Comparison of ENCODE assay signal across 28 cellular contexts in genomic region chr13:32877491-32877890, GRCh38.
"Had no signal": no experiment of that assay in that cellular context is flagged by ENCODE, and none has a peak within 500 bp of the region (broad histone marks: within the 10 kb centered on the region; RNA-seq: fewer than 3 reads in every experiment).

No MANE protein-coding gene starts in this region.

- H3K4me1 Mint-ChIP-seq: memory B cell; neural crest cell; stimulated activated memory B cell treated with anti-CD40 and anti-IgM and Interleukin-4, amounts not matched to agents 10 μg/mL and 1 μg/mL and 100 μg/mL, for 72 hours had no signal

- FAIRE-seq: kidney, pancreas had no signal

- H3K27me3 Mint-ChIP-seq: naive thymus-derived CD4-positive, alpha-beta T cell; stimulated activated memory B cell treated with anti-CD40 and anti-IgM and Interleukin-4, amounts not matched to agents 10 μg/mL and 1 μg/mL and 100 μg/mL, for 72 hours; stimulated activated naive CD8-positive, alpha-beta T cell treated with anti-CD3 and anti-CD28 coated beads, Interleukin-15, amount 100 ng/mL, for 72 hours; type B pancreatic cell had no signal

- H3K27ac Mint-ChIP-seq: memory B cell; naive thymus-derived CD4-positive, alpha-beta T cell; natural killer cell treated with Interleukin-12 subunit alpha and Interleukin-12 subunit beta and Interleukin-15 and Interleukin-18, amount 100 ng/mL, for 72 hours; stimulated activated memory B cell treated with anti-CD40 and anti-IgM and Interleukin-4, amounts not matched to agents 10 μg/mL and 1 μg/mL and 100 μg/mL, for 72 hours; type B pancreatic cell had no signal

- H3K4me2 ChIP-seq: smooth muscle cell had no signal

- H3K36me3 ChIP-seq: left ventricle myocardium inferior, pancreas, prostate gland, tibial nerve, uterus had no signal

- H3K4me3 Mint-ChIP-seq: memory B cell; naive thymus-derived CD4-positive, alpha-beta T cell; natural killer cell treated with Interleukin-12 subunit alpha and Interleukin-12 subunit beta and Interleukin-15 and Interleukin-18, amount 100 ng/mL, for 72 hours; neural crest cell; stimulated activated memory B cell treated with anti-CD40 and anti-IgM and Interleukin-4, amounts not matched to agents 10 μg/mL and 1 μg/mL and 100 μg/mL, for 72 hours; stimulated activated naive CD8-positive, alpha-beta T cell treated with anti-CD3 and anti-CD28 coated beads, Interleukin-15, amount 100 ng/mL, for 72 hours; type B pancreatic cell had no signal

- DNase-seq: hippocampal formation; kidney; left ventricle myocardium inferior; midbrain; mucosa of descending colon; naive thymus-derived CD4-positive, alpha-beta T cell; nucleus accumbens; pancreas; posterior cingulate gyrus; retina; right cardiac atrium; stimulated activated CD4-positive, alpha-beta T cell treated with anti-CD3 and anti-CD28 coated beads, Interleukin-1b, Interleukin-23, amount 100 ng/mL, for 48 hours; stimulated activated CD4-positive, alpha-beta T cell treated with anti-CD3 and anti-CD28 coated beads, Interleukin-2, amount 100 ng/mL, for 48 hours; stimulated activated CD4-positive, alpha-beta T cell treated with anti-CD3 and anti-CD28 coated beads, Interleukin-4, amount 100 ng/mL, for 4 hours; stimulated activated CD8-positive, alpha-beta memory T cell treated with anti-CD3 and anti-CD28 coated beads, Interleukin-4, amount 100 ng/mL, for 48 hours; stimulated activated naive CD4-positive, alpha-beta T cell treated with Interleukin-2 at 50 U/mL for 16 hours; stimulated activated naive CD8-positive, alpha-beta T cell treated with anti-CD3 and anti-CD28 coated beads, Interleukin-15, amount 100 ng/mL, for 72 hours; substantia nigra; uterus had no signal

- H3K9me3 Mint-ChIP-seq: memory B cell; natural killer cell treated with Interleukin-12 subunit alpha and Interleukin-12 subunit beta and Interleukin-15 and Interleukin-18, amount 100 ng/mL, for 72 hours; stimulated activated memory B cell treated with anti-CD40 and anti-IgM and Interleukin-4, amounts not matched to agents 10 μg/mL and 1 μg/mL and 100 μg/mL, for 72 hours; stimulated activated naive CD8-positive, alpha-beta T cell treated with anti-CD3 and anti-CD28 coated beads, Interleukin-15, amount 100 ng/mL, for 72 hours; type B pancreatic cell had no signal

- H3K4me1 ChIP-seq: left ventricle myocardium inferior, pancreas, tibial nerve, uterus had no signal

- H3K9me3 ChIP-seq: left ventricle myocardium inferior, mucosa of descending colon, pancreas, prostate gland, tibial nerve, uterus had no signal

- H3K36me3 Mint-ChIP-seq: memory B cell; natural killer cell treated with Interleukin-12 subunit alpha and Interleukin-12 subunit beta and Interleukin-15 and Interleukin-18, amount 100 ng/mL, for 72 hours; stimulated activated memory B cell treated with anti-CD40 and anti-IgM and Interleukin-4, amounts not matched to agents 10 μg/mL and 1 μg/mL and 100 μg/mL, for 72 hours; type B pancreatic cell had no signal

- H3K27ac ChIP-seq: left ventricle myocardium inferior, pancreas, prostate gland, tibial nerve, uterus had no signal

- H3K4me3 ChIP-seq: left ventricle myocardium inferior, mucosa of descending colon, pancreas, prostate gland, smooth muscle cell, tibial nerve, uterus had no signal

- ATAC-seq: mucosa of descending colon; naive thymus-derived CD4-positive, alpha-beta T cell; natural killer cell treated with Interleukin-12 subunit alpha and Interleukin-12 subunit beta and Interleukin-15 and Interleukin-18, amount 100 ng/mL, for 72 hours; pancreas; right cardiac atrium; sciatic nerve; stimulated activated memory B cell treated with anti-CD40 and anti-IgM and Interleukin-4, amounts not matched to agents 10 μg/mL and 1 μg/mL and 100 μg/mL, for 72 hours; stimulated activated naive CD8-positive, alpha-beta T cell treated with anti-CD3 and anti-CD28 coated beads, Interleukin-15, amount 100 ng/mL, for 72 hours had no signal

- H3K27me3 ChIP-seq: pancreas, tibial nerve, uterus had no signal
